Comparison of ENCODE assay signal across 8 cellular contexts in genomic region chr12:89663577-89664357, GRCh38. TPM values are rescaled to one million over a fixed set of nuclear protein-coding genes. Genes with fewer than 3 reads are reported as not detected.
DNase-seq lines count a peak whose midpoint lies in the region; ATAC-seq and TF ChIP-seq lines count a peak whose summit lies in the region.

No MANE protein-coding gene starts in this region.

- H3K9ac ChIP-seq in endodermal cell (ENCODE audit: extremely low read depth, low read length, poor library complexity, severe bottlenecking) = no peak overlapping the region

- TF ChIP-seq POLR2A in esophagus squamous epithelium (IDR thresholded peaks at IDR 0.05) = no peak

- no peaks in the 10 kb centered on the region for H3K36me3 Mint-ChIP-seq in endodermal cell (ENCODE audit: low read depth)

- no peaks in the 10 kb centered on the region for H4K20me1 ChIP-seq in PC-9 (ENCODE audit: insufficient read depth)

- H3K4me1 Mint-ChIP-seq in endodermal cell = peaks cover 17% of the 10 kb centered on the region

- BruUV-seq in A673 (replicated peaks; lab: Mats Ljungman, UMichigan) = no TSS peak
- BruUV-seq in PC-9 (replicated peaks; lab: Mats Ljungman, UMichigan) = no TSS peak

- H3K79me2 ChIP-seq in PC-9 (ENCODE audit: low read depth) = peaks cover 68% of the 10 kb centered on the region

- H3K4me3 ChIP-seq in A673 (ENCODE audit: low read depth, low read length, poor library complexity, severe bottlenecking) (no peak overlapping the region), PC-9 (no peak overlapping the region), esophagus squamous epithelium (no peak overlapping the region), endodermal cell (ENCODE audit: low read length) (no peak overlapping the region)
- no peak overlapping the region for H3K4me3 ChIP-seq in effector memory CD4-positive, alpha-beta T cell (ENCODE audit: insufficient read depth, low read depth, low read length, poor library complexity, severe bottlenecking)

- H3F3A ChIP-seq in PC-9 (ENCODE audit: insufficient read depth, low read depth) = peaks cover 20% of the 10 kb centered on the region; the same call in 1 of the 2 replicates

- H3K9me3 Mint-ChIP-seq in endodermal cell = no peaks in the 10 kb centered on the region

- ATAC-seq in GM18858 (IDR thresholded peaks at IDR 0.05; ENCODE audit: unreplicated experiment) (peak; percentile 70), HG02973 (IDR thresholded peaks at IDR 0.05; ENCODE audit: unreplicated experiment) (peak; percentile 78)

- no peaks in the 10 kb centered on the region for H3K27me3 ChIP-seq in A673 (replicated peaks; ENCODE audit: insufficient read depth, low read depth, low read length, poor library complexity)
- no peaks in the 10 kb centered on the region for H3K27me3 ChIP-seq in PC-9 (ENCODE audit: insufficient read depth, low read depth)
- no peaks in the 10 kb centered on the region for H3K27me3 ChIP-seq in effector memory CD4-positive, alpha-beta T cell (replicated peaks; ENCODE audit: control insufficient read depth, insufficient read depth, low read length, poor library complexity, severe bottlenecking)
- no peaks in the 10 kb centered on the region for H3K27me3 ChIP-seq in esophagus squamous epithelium
- H3K27me3 ChIP-seq in endodermal cell (ENCODE audit: control insufficient read depth, insufficient read depth, low read length, poor library complexity, severe bottlenecking) = no peaks in the 10 kb centered on the region

- H3K4me1 ChIP-seq in A673 (ENCODE audit: insufficient read depth, low read length, poor library complexity, severe bottlenecking) (peaks cover 22% of the 10 kb centered on the region), PC-9 (replicated peaks; ENCODE audit: insufficient read depth) (peaks cover 22% of the 10 kb centered on the region), esophagus squamous epithelium (peaks cover 6 to 21% (median 10%) of the 10 kb centered on the region in 3 donors), endodermal cell (ENCODE audit: control insufficient read depth, insufficient read depth, low read length) (peaks cover 12% of the 10 kb centered on the region)
- H3K4me1 ChIP-seq in effector memory CD4-positive, alpha-beta T cell (ENCODE audit: control insufficient read depth, insufficient read depth, low read length, poor library complexity, severe bottlenecking) = peaks cover 22% of the 10 kb centered on the region

- TF ChIP-seq CTCF in A673 (conservative IDR thresholded peaks at IDR 0.05; ENCODE audit: low read depth, low read length) (no peak), PC-9 (conservative IDR thresholded peaks at IDR 0.05) (no peak), esophagus squamous epithelium (IDR thresholded peaks at IDR 0.05) (no peak), endodermal cell (conservative IDR thresholded peaks at IDR 0.05) (no peak)

- H3K4me2 ChIP-seq in PC-9 = peak overlapping the region; percentile 35

- POLR2A ChIA-PET in A673 (lab: Charles Lee; ENCODE audit: low non-redundant PET) = no interaction called here
- POLR2A ChIA-PET in PC-9 (lab: Charles Lee; ENCODE audit: unreplicated experiment) = interaction anchor here (0.7 kb wide), 1 partner anchor 431 kb away, joined by 5 read pairs; no protein-coding TSS in a partner anchor

- no peaks in the 10 kb centered on the region; the same call in 1 of the 2 replicates for H3K9me2 ChIP-seq in PC-9 (ENCODE audit: insufficient read depth)

- no peaks in the 10 kb centered on the region for H3K36me3 ChIP-seq in A673 (ENCODE audit: insufficient read depth, low read length, poor library complexity, severe bottlenecking)
- H3K36me3 ChIP-seq in PC-9 (ENCODE audit: low read depth) = 0 out of 2 replicates have a peak, but pooled peaks cover 8% of the 10 kb centered on the region
- no peaks in the 10 kb centered on the region for H3K36me3 ChIP-seq in effector memory CD4-positive, alpha-beta T cell (ENCODE audit: control insufficient read depth, insufficient read depth, low read length)
- no peaks in the 10 kb centered on the region for H3K36me3 ChIP-seq in esophagus squamous epithelium
- H3K36me3 ChIP-seq in endodermal cell (ENCODE audit: control insufficient read depth, insufficient read depth, low read length) = no peaks in the 10 kb centered on the region

- no peaks in the 10 kb centered on the region for H3K9me3 ChIP-seq in A673 (ENCODE audit: low read depth, low read length, poor library complexity, severe bottlenecking)
- no peaks in the 10 kb centered on the region for H3K9me3 ChIP-seq in PC-9 (ENCODE audit: insufficient read depth, low read depth)
- H3K9me3 ChIP-seq in effector memory CD4-positive, alpha-beta T cell (ENCODE audit: control insufficient read depth, low read length) = no peaks in the 10 kb centered on the region
- H3K9me3 ChIP-seq in esophagus squamous epithelium = no peaks in the 10 kb centered on the region
- H3K9me3 ChIP-seq in endodermal cell (ENCODE audit: control insufficient read depth, low read length) = no peaks in the 10 kb centered on the region

- H3K27ac Mint-ChIP-seq in endodermal cell = no peak overlapping the region

- H3K4me3 Mint-ChIP-seq in endodermal cell = no peak overlapping the region

- no peaks in the 10 kb centered on the region for H3K27me3 Mint-ChIP-seq in endodermal cell (ENCODE audit: insufficient read depth)

- WGBS in esophagus squamous epithelium, 2 donors = 23 to 25% methylated on average over 4 of the region's 4 CpGs
- 80 to 90% methylated on average over 1 to 4 of the region's 4 CpGs for WGBS in endodermal cell (ENCODE audit: insufficient coverage in 1 of 2, insufficient read length in 1 of 2), 2 experiments

- intact Hi-C loops in A673 (cut with micrococcal nuclease; ENCODE audit: unreplicated experiment) (no loop called here), PC-9 (cut with micrococcal nuclease; ENCODE audit: unreplicated experiment) (no loop called here), esophagus squamous epithelium (cut with DNase I) (no loop called here)

- peak overlapping the region; percentile 14 for H3K27ac ChIP-seq in A673 (ENCODE audit: low read depth, low read length, poor library complexity, severe bottlenecking)
- peak overlapping the region; percentile 90 for H3K27ac ChIP-seq in PC-9
- peak overlapping the region; percentile 38 for H3K27ac ChIP-seq in effector memory CD4-positive, alpha-beta T cell (ENCODE audit: insufficient read depth, low read length, poor library complexity, severe bottlenecking)
- no peak overlapping the region for H3K27ac ChIP-seq in esophagus squamous epithelium
- no peak overlapping the region for H3K27ac ChIP-seq in endodermal cell (ENCODE audit: low read depth, low read length)

- CTCF ChIA-PET in A673 (lab: Charles Lee) = no interaction called here
- CTCF ChIA-PET in PC-9 (lab: Charles Lee) = no interaction called here

- peak; percentile 28 for DNase-seq in A673 (ENCODE audit: low spot score)
- peak; percentile 19 to 73 for DNase-seq in PC-9
- DNase-seq in effector memory CD4-positive, alpha-beta T cell = no peak
- no peak for DNase-seq in globus pallidus (ENCODE audit: low spot score)
- DNase-seq in esophagus squamous epithelium (lab: John Stamatoyannopoulos, UW) = no peak
- DNase-seq in endodermal cell = no peak

- no peak overlapping the region for H2AFZ ChIP-seq in PC-9

RNA-seq across cellular contexts. Expression of gene ATP2B1, which starts 44.9 kb away (rescaled TPM):
- total RNA-seq in A673 (2021) (37.0 and 44.2 TPM in 2 replicates), PC-9 (2021) (29.4 and 32.0 TPM in 2 replicates), esophagus squamous epithelium (10 to 100 TPM; 10.9 to 32.4 (median 21.0) TPM), endodermal cell (10 to 100 TPM; 66.7 to 81.9 TPM)
- 48.3 TPM for polyA plus RNA-seq in endodermal cell (2013, experiment 1 of 2)
- polyA plus RNA-seq in endodermal cell (2013, experiment 2 of 2) = 47.7 TPM

Comparison
In these comparisons a context has a peak if more than half of its experiments do, and no peak if none do; other contexts are left out.
1. DNase-seq: peak in A673 (single experiment) and PC-9 (2 of 2); none in effector memory CD4-positive, alpha-beta T cell (0 of 3), globus pallidus (single experiment), esophagus squamous epithelium (single experiment) and endodermal cell (single experiment).
2. H3K27ac ChIP-seq: peak in A673 (single experiment), PC-9 (single experiment) and effector memory CD4-positive, alpha-beta T cell (single experiment); none in esophagus squamous epithelium (0 of 4) and endodermal cell (single experiment).